ENCODE assay signal across 3 cellular contexts in genomic region chr12:76555797-76556196, GRCh38.
A peak's percentile ranks its signal among the peaks of the same experiment; 100 is the strongest.
TF ChIP-seq lines count a peak whose summit lies in the region.

No MANE protein-coding gene starts in this region.

TF ChIP-seq in SK-N-SH, 30 proteins besides CTCF, POLR2A, EP300 and RAD21:
- no peak for TF ChIP-seq MXI1 (IDR thresholded peaks at IDR 0.05; ENCODE audit: low read depth, low read length)
- TF ChIP-seq SMC3 (IDR thresholded peaks at IDR 0.05; ENCODE audit: low read depth, low read length), result no peak
- TF ChIP-seq USF1 (IDR thresholded peaks at IDR 0.05; ENCODE audit: borderline replicate concordance, low read depth), result no peak
- no peak for TF ChIP-seq ZBTB33 (IDR thresholded peaks at IDR 0.05; ENCODE audit: borderline replicate concordance, low read depth)
- no peak for TF ChIP-seq CHD2 (IDR thresholded peaks at IDR 0.05; ENCODE audit: low read length, partially characterized antibody)
- TF ChIP-seq FOSL2 (IDR thresholded peaks at IDR 0.05; ENCODE audit: borderline replicate concordance, low read depth), result no peak
- no peak for TF ChIP-seq NRF1 (IDR thresholded peaks at IDR 0.05; ENCODE audit: low read depth, low read length)

TF ChIP-seq in SK-N-SH treated with all-trans-retinoic acid at 6 μM for 48 hours, 23 proteins besides CTCF, POLR2A, EP300 and RAD21:
- TF ChIP-seq PATZ1 (CRISPR knock-in tag; IDR thresholded peaks at IDR 0.05; ENCODE audit: borderline replicate concordance), result no peak
- TF ChIP-seq BACH2 (CRISPR knock-in tag; IDR thresholded peaks at IDR 0.05; ENCODE audit: borderline replicate concordance), result no peak
- TF ChIP-seq GLIS3 (CRISPR knock-in tag; IDR thresholded peaks at IDR 0.05), result no peak
- no peak for TF ChIP-seq POU6F1 (CRISPR knock-in tag; IDR thresholded peaks at IDR 0.05; ENCODE audit: borderline replicate concordance, low read depth)
- TF ChIP-seq ARNTL (CRISPR knock-in tag; IDR thresholded peaks at IDR 0.05; ENCODE audit: borderline replicate concordance, low read depth), result no peak
- TF ChIP-seq ZFP30 (CRISPR knock-in tag; IDR thresholded peaks at IDR 0.05), result no peak
- TF ChIP-seq ZFP3 (CRISPR knock-in tag; IDR thresholded peaks at IDR 0.05), result no peak

TF ChIP-seq in K562, 482 proteins besides CTCF, POLR2A, EP300 and RAD21:
- TF ChIP-seq SREBF2 (CRISPR knock-in tag; IDR thresholded peaks at IDR 0.05) (no peak), PRDM10 (IDR thresholded peaks at IDR 0.05; ENCODE audit: partially characterized antibody) (no peak), TAL1 (IDR thresholded peaks at IDR 0.05) (peak; percentile 5; the same call in 1 of the 2 replicates), TCF3 (CRISPR knock-in tag; IDR thresholded peaks at IDR 0.05) (peak; percentile 19; the same call in 1 of the 2 replicates), CBFA2T3 (IDR thresholded peaks at IDR 0.05) (peak; percentile 75), RBFOX2 (IDR thresholded peaks at IDR 0.05; ENCODE audit: low read depth, low read length) (no peak), CBFA2T2 (conservative IDR thresholded peaks at IDR 0.05) (peak; percentile 28), NCOR1 (IDR thresholded peaks at IDR 0.05) (peak; percentile 58), KDM1A (IDR thresholded peaks at IDR 0.05) (peak in 1 of 2 experiments; percentile 38; a peak in 1 of 4 replicates), MGA (IDR thresholded peaks at IDR 0.05) (no peak), TCFL5 (CRISPR knock-in tag; conservative IDR thresholded peaks at IDR 0.05) (no peak), ATF6 (CRISPR knock-in tag; IDR thresholded peaks at IDR 0.05) (no peak), ARID1B (IDR thresholded peaks at IDR 0.05) (peak; percentile 60; the same call in 1 of the 2 replicates)
